ENCODE assay signal across 30 cellular contexts in the genomic region with DNA sequence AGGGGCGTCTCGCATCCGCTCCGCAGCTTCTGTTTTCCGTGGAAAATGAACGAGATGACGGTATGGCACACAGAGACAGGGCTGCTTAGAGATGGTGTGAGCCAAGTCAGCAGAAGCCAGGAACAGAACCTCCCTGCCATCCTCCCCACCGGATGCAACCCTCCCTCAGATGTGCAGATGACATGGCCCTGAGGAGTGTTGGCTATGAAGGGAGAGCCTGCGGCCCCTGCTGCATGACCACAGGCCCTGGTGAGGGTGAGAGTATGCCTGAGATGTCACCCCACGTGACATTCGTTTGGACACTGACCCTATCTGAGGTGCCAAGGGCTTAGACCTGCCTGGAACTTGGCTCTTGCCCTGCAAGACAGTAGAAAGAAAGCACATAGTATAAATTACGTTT. TPM values are rescaled to one million over a fixed set of nuclear protein-coding genes. Genes with fewer than 3 reads are reported as not detected.
"Had no signal": no experiment of that assay in that cellular context is flagged by ENCODE, and none has a peak within 500 bp of the region (broad histone marks: within the 10 kb centered on the region; RNA-seq: fewer than 3 reads in every experiment).

No MANE protein-coding gene starts in this region.

- H3K27me3 Mint-ChIP-seq: type B pancreatic cell had no signal

- DNase-seq: naive B cell; naive thymus-derived CD8-positive, alpha-beta T cell; nephron progenitor cell; nucleus accumbens; pancreas; right cardiac atrium; right lobe of liver; sigmoid colon; spleen; stimulated activated CD4-positive, alpha-beta T cell treated with anti-CD3 and anti-CD28 coated beads, Interleukin-12 subunit alpha, Interleukin-12 subunit beta, amount 100 ng/mL, for 4 hours; stimulated activated CD4-positive, alpha-beta T cell treated with anti-CD3 and anti-CD28 coated beads, Interleukin-2, amount 100 ng/mL, for 24 hours; stimulated activated CD4-positive, alpha-beta T cell treated with anti-CD3 and anti-CD28 coated beads, Interleukin-2, amount 100 ng/mL, for 48 hours; stimulated activated CD4-positive, alpha-beta T cell treated with anti-CD3 and anti-CD28 coated beads, Interleukin-4, amount 100 ng/mL, for 24 hours; stimulated activated naive B cell treated with anti-CD40 and anti-IgM and Interleukin-4, amounts not matched to agents 10 μg/mL and 1 μg/mL and 100 μg/mL, for 72 hours; stimulated activated naive CD4-positive, alpha-beta T cell treated with Interleukin-2 at 50 U/mL for 16 hours; stomach; tibial artery; transverse colon; upper lobe of right lung; uterus had no signal

- H3K27ac ChIP-seq: neutrophil, pancreas, prostate gland, right lobe of liver, sigmoid colon, skin epidermis, spleen, stomach, tibial artery, transverse colon, upper lobe of right lung, uterus had no signal

- H3K4me1 Mint-ChIP-seq: naive B cell; naive thymus-derived CD8-positive, alpha-beta T cell; nephron progenitor cell; neural crest cell; stimulated activated effector memory CD8-positive, alpha-beta T cell treated with anti-CD3 and anti-CD28 coated beads, Interleukin-12 subunit alpha, Interleukin-12 subunit beta, amount 100 ng/mL, for 72 hours; stimulated activated naive B cell treated with anti-CD40 and anti-IgM and Interleukin-4, amounts not matched to agents 10 μg/mL and 1 μg/mL and 100 μg/mL, for 72 hours had no signal

- H3K27ac Mint-ChIP-seq: naive B cell; naive thymus-derived CD8-positive, alpha-beta T cell; natural killer cell treated with Interleukin-12 subunit alpha and Interleukin-12 subunit beta and Interleukin-15 and Interleukin-18, amount 100 ng/mL, for 72 hours; nephron progenitor cell; stimulated activated effector memory CD8-positive, alpha-beta T cell treated with anti-CD3 and anti-CD28 coated beads, Interleukin-12 subunit alpha, Interleukin-12 subunit beta, amount 100 ng/mL, for 72 hours; stimulated activated naive B cell treated with anti-CD40 and anti-IgM and Interleukin-4, amounts not matched to agents 10 μg/mL and 1 μg/mL and 100 μg/mL, for 72 hours; stimulated activated naive CD8-positive, alpha-beta T cell treated with anti-CD3 and anti-CD28 coated beads, Interleukin-15, Interleukin-2, amounts not matched to agents 100 ng/mL and 50 ng/mL, for 24 hours; type B pancreatic cell had no signal

- H3K4me1 ChIP-seq: pancreas, prostate gland, right lobe of liver, spleen, transverse colon, upper lobe of right lung, uterus had no signal

- H3K27me3 ChIP-seq: neutrophil, pancreas, right lobe of liver, sigmoid colon, stomach, tibial artery, transverse colon, upper lobe of right lung, uterus had no signal

- H3K36me3 Mint-ChIP-seq: naive B cell; naive thymus-derived CD8-positive, alpha-beta T cell; natural killer cell treated with Interleukin-12 subunit alpha and Interleukin-12 subunit beta and Interleukin-15 and Interleukin-18, amount 100 ng/mL, for 72 hours; stimulated activated effector memory CD8-positive, alpha-beta T cell treated with anti-CD3 and anti-CD28 coated beads, Interleukin-12 subunit alpha, Interleukin-12 subunit beta, amount 100 ng/mL, for 72 hours; type B pancreatic cell had no signal

- H3K4me3 Mint-ChIP-seq: naive B cell; naive thymus-derived CD8-positive, alpha-beta T cell; natural killer cell treated with Interleukin-12 subunit alpha and Interleukin-12 subunit beta and Interleukin-15 and Interleukin-18, amount 100 ng/mL, for 72 hours; nephron progenitor cell; neural crest cell; stimulated activated effector memory CD8-positive, alpha-beta T cell treated with anti-CD3 and anti-CD28 coated beads, Interleukin-12 subunit alpha, Interleukin-12 subunit beta, amount 100 ng/mL, for 72 hours; stimulated activated naive B cell treated with anti-CD40 and anti-IgM and Interleukin-4, amounts not matched to agents 10 μg/mL and 1 μg/mL and 100 μg/mL, for 72 hours; stimulated activated naive CD8-positive, alpha-beta T cell treated with anti-CD3 and anti-CD28 coated beads, Interleukin-15, Interleukin-2, amounts not matched to agents 100 ng/mL and 50 ng/mL, for 24 hours; type B pancreatic cell had no signal

- H3K9me3 ChIP-seq: neutrophil, pancreas, prostate gland, right lobe of liver, sigmoid colon, stomach, tibial artery, transverse colon, upper lobe of right lung, uterus had no signal

- H3K9me3 Mint-ChIP-seq: natural killer cell treated with Interleukin-12 subunit alpha and Interleukin-12 subunit beta and Interleukin-15 and Interleukin-18, amount 100 ng/mL, for 72 hours; stimulated activated effector memory CD8-positive, alpha-beta T cell treated with anti-CD3 and anti-CD28 coated beads, Interleukin-12 subunit alpha, Interleukin-12 subunit beta, amount 100 ng/mL, for 72 hours; stimulated activated naive CD8-positive, alpha-beta T cell treated with anti-CD3 and anti-CD28 coated beads, Interleukin-15, Interleukin-2, amounts not matched to agents 100 ng/mL and 50 ng/mL, for 24 hours had no signal

- H3K36me3 ChIP-seq: neutrophil, pancreas, prostate gland, right lobe of liver, sigmoid colon, spleen, transverse colon, upper lobe of right lung, uterus had no signal

- H3K4me3 ChIP-seq: pancreas, prostate gland, right lobe of liver, sigmoid colon, skin epidermis, smooth muscle cell, spleen, stomach, tibial artery, transverse colon, upper lobe of right lung, uterus had no signal

- ATAC-seq: naive thymus-derived CD8-positive, alpha-beta T cell; natural killer cell treated with Interleukin-12 subunit alpha and Interleukin-12 subunit beta and Interleukin-15 and Interleukin-18, amount 100 ng/mL, for 72 hours; pancreas; right lobe of liver; stimulated activated effector memory CD8-positive, alpha-beta T cell treated with anti-CD3 and anti-CD28 coated beads, Interleukin-12 subunit alpha, Interleukin-12 subunit beta, amount 100 ng/mL, for 72 hours; stimulated activated naive B cell treated with anti-CD40 and anti-IgM and Interleukin-4, amounts not matched to agents 10 μg/mL and 1 μg/mL and 100 μg/mL, for 72 hours; upper lobe of right lung had no signal

RNA-seq across cellular contexts. Expression of gene WIPF3, which starts 29.4 kb away (rescaled TPM):
- total RNA-seq: natural killer cell treated with Interleukin-12 subunit alpha and Interleukin-12 subunit beta and Interleukin-15 and Interleukin-18, amount 100 ng/mL, for 72 hours; osteocyte had no signal
- polyA plus RNA-seq: smooth muscle cell had no signal
